ENCODE assay signal across 26 cellular contexts in genomic region chr17:49946964-49947584, GRCh38. TPM values are rescaled to one million over a fixed set of nuclear protein-coding genes. Genes with fewer than 3 reads are reported as not detected.
"Had no signal": no experiment of that assay in that cellular context is flagged by ENCODE, and none has a peak within 500 bp of the region (broad histone marks: within the 10 kb centered on the region; RNA-seq: fewer than 3 reads in every experiment).

No MANE protein-coding gene starts in this region.

- H3K4me3 Mint-ChIP-seq: activated CD4-positive, alpha-beta memory T cell treated with anti-CD3 and anti-CD28 coated beads for 36 hours; activated CD4-positive, alpha-beta T cell treated with anti-CD3 and anti-CD28 coated beads, Interleukin-2, amount 10 ng/mL, durations not matched to agents 7 days and 5 days; activated naive CD8-positive, alpha-beta T cell treated with anti-CD3 and anti-CD28 coated beads, Interleukin-2, amount 50 U/mL, for 24 hours; activated T-cell treated with anti-CD3 and anti-CD28 coated beads, Interleukin-2, amount 50 U/mL, for 4 hours; brain; central memory CD8-positive, alpha-beta T cell had no signal

- H3K4me1 Mint-ChIP-seq: activated CD4-positive, alpha-beta T cell treated with anti-CD3 and anti-CD28 coated beads, Interleukin-2, amount 10 ng/mL, durations not matched to agents 7 days and 5 days; activated naive CD8-positive, alpha-beta T cell treated with anti-CD3 and anti-CD28 coated beads, Interleukin-2, amount 50 U/mL, for 24 hours; brain; central memory CD8-positive, alpha-beta T cell had no signal

- ATAC-seq: activated naive CD4-positive, alpha-beta T cell treated with anti-CD3 and anti-CD28 coated beads, Interleukin-2, amount 50 U/mL, for 72 hours; activated naive CD8-positive, alpha-beta T cell treated with anti-CD3 and anti-CD28 coated beads, Interleukin-2, amount 50 U/mL, for 24 hours; activated T-cell treated with anti-CD3 and anti-CD28 coated beads, Interleukin-2, amount 50 U/mL, for 4 hours had no signal

- H3K27ac Mint-ChIP-seq: activated CD4-positive, alpha-beta memory T cell treated with anti-CD3 and anti-CD28 coated beads for 36 hours; activated CD4-positive, alpha-beta T cell treated with anti-CD3 and anti-CD28 coated beads, Interleukin-2, amount 10 ng/mL, durations not matched to agents 7 days and 5 days; activated naive CD8-positive, alpha-beta T cell treated with anti-CD3 and anti-CD28 coated beads, Interleukin-2, amount 50 U/mL, for 24 hours; brain had no signal

- H3K4me3 ChIP-seq: MG63, Peyer's patch had no signal

- H3K9me3 Mint-ChIP-seq: activated CD4-positive, alpha-beta memory T cell treated with anti-CD3 and anti-CD28 coated beads for 36 hours; activated CD4-positive, alpha-beta T cell treated with anti-CD3 and anti-CD28 coated beads, Interleukin-2, amount 10 ng/mL, durations not matched to agents 7 days and 5 days; activated naive CD4-positive, alpha-beta T cell treated with anti-CD3 and anti-CD28 coated beads, Interleukin-2, amount 50 U/mL, for 72 hours; activated naive CD8-positive, alpha-beta T cell treated with anti-CD3 and anti-CD28 coated beads, Interleukin-2, amount 50 U/mL, for 24 hours; activated T-cell treated with anti-CD3 and anti-CD28 coated beads, Interleukin-2, amount 50 U/mL, for 4 hours; central memory CD8-positive, alpha-beta T cell had no signal

- H3K4me2 ChIP-seq: KMS-11 had no signal

- H3K4me1 ChIP-seq: Peyer's patch had no signal

- H3K9ac ChIP-seq: KMS-11 had no signal

- H3K27ac ChIP-seq: KMS-11, Peyer's patch, VCaP had no signal

- H3K27me3 ChIP-seq: MG63, Peyer's patch had no signal

- H3K9me3 ChIP-seq: MG63, Peyer's patch had no signal

- H3K36me3 Mint-ChIP-seq: activated CD4-positive, alpha-beta memory T cell treated with anti-CD3 and anti-CD28 coated beads for 36 hours; activated naive CD4-positive, alpha-beta T cell treated with anti-CD3 and anti-CD28 coated beads, Interleukin-2, amount 50 U/mL, for 72 hours; brain had no signal

- H3K36me3 ChIP-seq: MG63, Peyer's patch had no signal

- DNase-seq: activated CD4-positive, alpha-beta memory T cell treated with anti-CD3 and anti-CD28 coated beads for 36 hours; activated CD4-positive, alpha-beta T cell treated with anti-CD3 and anti-CD28 coated beads, Interleukin-2, amount 10 ng/mL, durations not matched to agents 7 days and 5 days; activated CD4-positive, CD25-positive, alpha-beta regulatory T cell; activated CD8-positive, alpha-beta memory T cell treated with anti-CD3 and anti-CD28 coated beads for 24 hours; activated effector memory CD4-positive, alpha-beta T cell treated with anti-CD3 and anti-CD28 coated beads, Interleukin-2, amount 50 U/mL, for 16 hours; activated naive CD4-positive, alpha-beta T cell treated with Interleukin-2 at 50 U/mL for 16 hours; activated naive CD8-positive, alpha-beta T cell treated with anti-CD3 and anti-CD28 coated beads, Interleukin-2, amount 50 U/mL, for 24 hours; activated T-cell treated with anti-CD3 and anti-CD28 coated beads, Interleukin-2, amount 50 U/mL, for 4 hours; amygdala; MG63; NCI-H1105; NCI-H1436; NCI-H1694 treated with DMSO at 0.1 percent for 48 hours; NCI-H2029 treated with DMSO at 0.1 percent for 48 hours; NCI-H510A treated with DMSO at 0.1 percent for 48 hours; NCI-H69; Peyer's patch; SIG-M5; T-helper 1 cell had no signal

- FAIRE-seq: astrocyte had no signal

RNA-seq across cellular contexts. Expression of gene DLX4, which starts 21.9 kb away (rescaled TPM):
- total RNA-seq: astrocyte, Peyer's patch had no signal

RNA-seq across cellular contexts. Expression of gene DLX3, which starts 48.0 kb away (rescaled TPM):
- total RNA-seq: activated CD4-positive, alpha-beta memory T cell treated with anti-CD3 and anti-CD28 coated beads for 36 hours; activated CD4-positive, alpha-beta T cell treated with anti-CD3 and anti-CD28 coated beads, Interleukin-2, amount 10 ng/mL, durations not matched to agents 7 days and 5 days; Peyer's patch; T-helper 2 cell treated with Interferon-gamma antibody and Interleukin-4, amounts not matched to agents 100 ng/mL and 5 ng/mL, for 36 hours had no signal
